In the genomic region with DNA sequence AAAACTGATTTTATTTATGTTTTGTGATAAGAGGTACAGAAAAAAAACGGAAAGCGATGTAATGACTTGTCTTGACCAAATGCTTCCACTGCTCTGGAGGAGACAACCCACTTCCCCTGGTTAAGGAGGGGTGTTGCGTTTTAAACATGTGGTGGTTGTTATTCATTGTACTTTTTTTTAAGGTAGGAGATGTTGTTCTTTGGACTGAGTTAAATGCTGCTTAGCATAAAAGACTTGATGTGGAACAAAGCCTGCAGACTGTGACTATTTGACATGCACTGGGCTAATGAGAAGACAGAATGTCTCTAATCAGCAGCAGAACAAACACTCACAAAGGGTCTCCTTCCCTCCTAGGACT, we compare ENCODE assay signal across 11 cellular contexts.
DNase-seq lines count a peak whose midpoint lies in the region; ATAC-seq, FAIRE-seq and TF ChIP-seq lines count a peak whose summit lies in the region.
"Had no signal": no experiment of that assay in that cellular context is flagged by ENCODE, and none has a peak within 500 bp of the region (broad histone marks: within the 10 kb centered on the region; RNA-seq: fewer than 3 reads in every experiment).

No MANE protein-coding gene starts in this region.

- H3K36me3 ChIP-seq in HepG2 (replicated peaks in 1 of 2; ENCODE audit: control insufficient read depth in 1 of 2, insufficient read depth in 2 of 2, low read length in 2 of 2) = no peaks in the 10 kb centered on the region
- H3K36me3 ChIP-seq in right lobe of liver = peaks cover 0 to 2% (median 0%) of the 10 kb centered on the region in 4 donors
- no peaks in the 10 kb centered on the region for H3K36me3 ChIP-seq in GM23248 (ENCODE audit: low read depth)

- H3K27ac ChIP-seq in HepG2 (ENCODE audit: extremely low read length, insufficient read depth, low read length) (no peak overlapping the region), right lobe of liver (no peak overlapping the region), GM23248 (no peak overlapping the region)

- peak overlapping the region; percentile 77 to 84 for H3K4me3 Mint-ChIP-seq in stimulated activated naive B cell treated with anti-CD40 and anti-IgM and Interleukin-4, amounts not matched to agents 10 μg/mL and 1 μg/mL and 100 μg/mL, for 72 hours
- H3K4me3 Mint-ChIP-seq in nephron progenitor cell = no peak overlapping the region

- no peaks in the 10 kb centered on the region for H3F3A ChIP-seq in GM23248 (ENCODE audit: insufficient read depth)

- H2AFZ ChIP-seq in HepG2 (ENCODE audit: low read length) = no peak overlapping the region
- H2AFZ ChIP-seq in GM23248 = no peak overlapping the region

- no peaks in the 10 kb centered on the region; the same call in 1 of the 2 replicates for H3K9me2 ChIP-seq in GM23248 (ENCODE audit: insufficient read depth)

- no peak for TF ChIP-seq RAD21 in HepG2 (CRISPR knock-in tag; IDR thresholded peaks at IDR 0.05)

- ATAC-seq in HepG2 (no peak), right lobe of liver (no peak), HG02759 (IDR thresholded peaks at IDR 0.05; ENCODE audit: unreplicated experiment) (peak; percentile 57), HG03558 (IDR thresholded peaks at IDR 0.05; ENCODE audit: extremely low read depth, unreplicated experiment) (peak; percentile 34)
- ATAC-seq in stimulated activated naive B cell treated with anti-CD40 and anti-IgM and Interleukin-4, amounts not matched to agents 10 μg/mL and 1 μg/mL and 100 μg/mL, for 72 hours (replicated peaks) = peak; percentile 67 to 75
- ATAC-seq: left lobe of liver had no signal

- no TSS peak for BruUV-seq in HepG2 (replicated peaks; lab: Mats Ljungman, UMichigan)

- peaks cover 52 to 72% of the 10 kb centered on the region in 2 donors for H3K4me1 Mint-ChIP-seq in stimulated activated naive B cell treated with anti-CD40 and anti-IgM and Interleukin-4, amounts not matched to agents 10 μg/mL and 1 μg/mL and 100 μg/mL, for 72 hours
- H3K4me1 Mint-ChIP-seq in nephron progenitor cell = peaks cover 19% of the 10 kb centered on the region

- H4K20me1 ChIP-seq in HepG2 (ENCODE audit: insufficient read depth, low read length) (no peaks in the 10 kb centered on the region), GM23248 (ENCODE audit: insufficient read depth) (no peaks in the 10 kb centered on the region)

- FAIRE-seq in HepG2 (lab: Jason Lieb, UNC) = peak; percentile 4
- FAIRE-seq: G401.6 had no signal

- H3K4me3 ChIP-seq in HepG2 (replicated peaks in 1 of 3; ENCODE audit: insufficient read depth in 1 of 3, low read depth in 2 of 3, low read length in 3 of 3) (no peak overlapping the region), right lobe of liver (no peak overlapping the region), GM23248 (no peak overlapping the region)

- in situ Hi-C loops in HepG2 (cut with HindIII; ENCODE audit: extremely low pct_ligation_motif_present, low pct_unique_long_range_greater_than_20kb) = no loop called here
- in situ Hi-C loops in GM23248 (cut with MboI) = no loop called here

- TF ChIP-seq EP300 in HepG2 (IDR thresholded peaks at IDR 0.05; ENCODE audit: low read depth in 2 of 2, low read length in 2 of 2) (no peak), HepG2 (CRISPR knock-in tag; IDR thresholded peaks at IDR 0.05; ENCODE audit: borderline replicate concordance) (no peak)

- H3K79me2 ChIP-seq in HepG2 (ENCODE audit: insufficient read depth, low read length) (no peaks in the 10 kb centered on the region), GM23248 (ENCODE audit: insufficient read depth) (peaks cover 4% of the 10 kb centered on the region; the same call in 1 of the 2 replicates)

- intact Hi-C loops in HepG2 (cut with micrococcal nuclease; ENCODE audit: unreplicated experiment) (no loop called here), right lobe of liver (cut with DNase I) (no loop called here)

- peaks cover 0 to 3% of the 10 kb centered on the region in 2 donors for H3K9me3 Mint-ChIP-seq in stimulated activated naive B cell treated with anti-CD40 and anti-IgM and Interleukin-4, amounts not matched to agents 10 μg/mL and 1 μg/mL and 100 μg/mL, for 72 hours
- no peaks in the 10 kb centered on the region for H3K9me3 Mint-ChIP-seq in nephron progenitor cell

- no peak for TF ChIP-seq CTCF in HepG2 (CRISPR knock-in tag; IDR thresholded peaks at IDR 0.05)
- no peak for TF ChIP-seq CTCF in right lobe of liver (IDR thresholded peaks at IDR 0.05)
- no peak for TF ChIP-seq CTCF in nephron progenitor cell (IDR thresholded peaks at IDR 0.05)

- H3K9ac ChIP-seq in HepG2 (ENCODE audit: insufficient read depth, low read depth, low read length) (no peak overlapping the region), GM23248 (no peak overlapping the region)

- H3K4me1 ChIP-seq in HepG2 (ENCODE audit: insufficient read depth, low read length) = no peaks in the 10 kb centered on the region
- no peaks in the 10 kb centered on the region for H3K4me1 ChIP-seq in right lobe of liver
- H3K4me1 ChIP-seq in GM23248 (ENCODE audit: insufficient read depth) = peaks cover 25% of the 10 kb centered on the region

- POLR2A ChIA-PET in HepG2 (lab: Yijun Ruan, JAX) = no interaction called here

- H3K27ac Mint-ChIP-seq in stimulated activated naive B cell treated with anti-CD40 and anti-IgM and Interleukin-4, amounts not matched to agents 10 μg/mL and 1 μg/mL and 100 μg/mL, for 72 hours = peak overlapping the region; percentile 94
- H3K27ac Mint-ChIP-seq in nephron progenitor cell = no peak overlapping the region

- no peaks in the 10 kb centered on the region for H3K27me3 ChIP-seq in HepG2 (ENCODE audit: control insufficient read depth in 1 of 2, insufficient read depth in 2 of 2, low read length in 2 of 2)
- no peaks in the 10 kb centered on the region for H3K27me3 ChIP-seq in right lobe of liver
- H3K27me3 ChIP-seq in GM23248 (replicated peaks; ENCODE audit: insufficient read depth) = no peaks in the 10 kb centered on the region

- CTCF ChIA-PET in HepG2 (lab: Yijun Ruan, JAX; ENCODE audit: low intra/inter-chr PET ratio, low total read pairs) = no interaction called here

- H3K4me2 ChIP-seq in HepG2 (ENCODE audit: low read depth, low read length) (no peak overlapping the region), GM23248 (ENCODE audit: unreplicated experiment) (no peak overlapping the region)

- peaks cover 11 to 33% of the 10 kb centered on the region in 2 donors for H3K36me3 Mint-ChIP-seq in stimulated activated naive B cell treated with anti-CD40 and anti-IgM and Interleukin-4, amounts not matched to agents 10 μg/mL and 1 μg/mL and 100 μg/mL, for 72 hours
- peaks cover 17% of the 10 kb centered on the region for H3K36me3 Mint-ChIP-seq in nephron progenitor cell (ENCODE audit: low read depth)

- H3K9me3 ChIP-seq in HepG2 (ENCODE audit: low read length) (no peaks in the 10 kb centered on the region), right lobe of liver (no peaks in the 10 kb centered on the region), GM23248 (ENCODE audit: low read depth) (no peaks in the 10 kb centered on the region)

- DNase-seq in HepG2 (ENCODE audit: low spot score) = no peak
- no peak for DNase-seq in right lobe of liver
- no peak for DNase-seq in stimulated activated naive B cell treated with anti-CD40 and anti-IgM and Interleukin-4, amounts not matched to agents 10 μg/mL and 1 μg/mL and 100 μg/mL, for 72 hours
- DNase-seq in hippocampal formation (lab: John Stamatoyannopoulos, UW) = no peak
- no peak for DNase-seq in nephron progenitor cell
- no peak for DNase-seq in GM23248
- DNase-seq: KBM-7 had no signal

- no peaks in the 10 kb centered on the region for H3K27me3 Mint-ChIP-seq in stimulated activated naive B cell treated with anti-CD40 and anti-IgM and Interleukin-4, amounts not matched to agents 10 μg/mL and 1 μg/mL and 100 μg/mL, for 72 hours
- H3K27me3 Mint-ChIP-seq in nephron progenitor cell (ENCODE audit: low read depth, poor library complexity) = no peaks in the 10 kb centered on the region

- TF ChIP-seq POLR2A in HepG2 (IDR thresholded peaks at IDR 0.05; ENCODE audit: insufficient read depth in 1 of 2, low read depth in 2 of 2, low read length in 2 of 2) (no peak), right lobe of liver (IDR thresholded peaks at IDR 0.05) (no peak)

- WGBS in HepG2 (ENCODE audit: low lambda C conversion rate) = 70% methylated on average over 3 of the region's 3 CpGs
- WGBS in right lobe of liver (ENCODE audit: insufficient coverage, low coverage, low lambda C conversion rate, missing lambda C conversion rate) = 72% methylated on average over 2 of the region's 3 CpGs
- WGBS in GM23248 (ENCODE audit: low coverage in 1 of 2, low lambda C conversion rate in 2 of 2, missing lambda C conversion rate in 2 of 2), 2 experiments = 90 to 95% methylated on average over 3 of the region's 3 CpGs

TF ChIP-seq in HepG2, 621 proteins besides CTCF, POLR2A, EP300 and RAD21 (continues in another document):
- TF ChIP-seq, protein P1, sequence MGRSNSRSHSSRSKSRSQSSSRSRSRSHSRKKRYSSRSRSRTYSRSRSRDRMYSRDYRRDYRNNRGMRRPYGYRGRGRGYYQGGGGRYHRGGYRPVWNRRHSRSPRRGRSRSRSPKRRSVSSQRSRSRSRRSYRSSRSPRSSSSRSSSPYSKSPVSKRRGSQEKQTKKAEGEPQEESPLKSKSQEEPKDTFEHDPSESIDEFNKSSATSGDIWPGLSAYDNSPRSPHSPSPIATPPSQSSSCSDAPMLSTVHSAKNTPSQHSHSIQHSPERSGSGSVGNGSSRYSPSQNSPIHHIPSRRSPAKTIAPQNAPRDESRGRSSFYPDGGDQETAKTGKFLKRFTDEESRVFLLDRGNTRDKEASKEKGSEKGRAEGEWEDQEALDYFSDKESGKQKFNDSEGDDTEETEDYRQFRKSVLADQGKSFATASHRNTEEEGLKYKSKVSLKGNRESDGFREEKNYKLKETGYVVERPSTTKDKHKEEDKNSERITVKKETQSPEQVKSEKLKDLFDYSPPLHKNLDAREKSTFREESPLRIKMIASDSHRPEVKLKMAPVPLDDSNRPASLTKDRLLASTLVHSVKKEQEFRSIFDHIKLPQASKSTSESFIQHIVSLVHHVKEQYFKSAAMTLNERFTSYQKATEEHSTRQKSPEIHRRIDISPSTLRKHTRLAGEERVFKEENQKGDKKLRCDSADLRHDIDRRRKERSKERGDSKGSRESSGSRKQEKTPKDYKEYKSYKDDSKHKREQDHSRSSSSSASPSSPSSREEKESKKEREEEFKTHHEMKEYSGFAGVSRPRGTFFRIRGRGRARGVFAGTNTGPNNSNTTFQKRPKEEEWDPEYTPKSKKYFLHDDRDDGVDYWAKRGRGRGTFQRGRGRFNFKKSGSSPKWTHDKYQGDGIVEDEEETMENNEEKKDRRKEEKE (IDR thresholded peaks at IDR 0.05) = no peak
- TF ChIP-seq ZNF292 (CRISPR knock-in tag; IDR thresholded peaks at IDR 0.05; ENCODE audit: borderline replicate concordance, low read depth) (no peak), ZNF557 (CRISPR knock-in tag; IDR thresholded peaks at IDR 0.05) (no peak), ZFP36L1 (CRISPR knock-in tag; IDR thresholded peaks at IDR 0.05) (no peak), ZNF788 (CRISPR knock-in tag; IDR thresholded peaks at IDR 0.05; ENCODE audit: borderline replicate concordance) (no peak)

Comparison
In these comparisons a context has a peak if more than half of its experiments do, and no peak if none do; other contexts are left out.
1. ATAC-seq: peak in HG02759 (single experiment), HG03558 (single experiment) and stimulated activated naive B cell treated with anti-CD40 and anti-IgM and Interleukin-4, amounts not matched to agents 10 μg/mL and 1 μg/mL and 100 μg/mL, for 72 hours (2 of 2); none in HepG2 (single experiment) and right lobe of liver (0 of 4).